Comparison of ENCODE assay signal across 19 cellular contexts in the genomic region with DNA sequence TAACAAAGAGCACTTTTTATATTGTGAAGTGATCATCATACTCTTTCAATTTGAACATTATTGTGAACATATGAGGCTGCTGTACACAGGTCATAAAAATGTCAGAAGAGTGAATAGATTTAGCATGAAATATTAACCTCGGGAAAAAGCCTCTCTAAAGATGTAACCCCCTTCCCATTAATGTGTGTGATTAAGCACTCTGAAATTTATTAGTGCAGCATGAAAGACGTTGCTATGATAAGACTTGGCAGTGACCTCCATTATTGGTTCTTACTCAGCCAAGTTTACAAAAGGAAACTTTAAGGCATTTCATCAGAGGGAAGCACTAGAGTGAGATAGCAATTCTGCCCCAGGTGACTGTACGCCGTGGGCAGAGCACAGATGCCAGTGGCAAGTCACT.
A peak's percentile ranks its signal among the peaks of the same experiment; 100 is the strongest.
DNase-seq lines count a peak whose midpoint lies in the region; ATAC-seq, FAIRE-seq and TF ChIP-seq lines count a peak whose summit lies in the region.
"Had no signal": no experiment of that assay in that cellular context is flagged by ENCODE, and none has a peak within 500 bp of the region (broad histone marks: within the 10 kb centered on the region; RNA-seq: fewer than 3 reads in every experiment).

No MANE protein-coding gene starts in this region.

- FAIRE-seq in urothelium cell line (lab: Jason Lieb, UNC) = peak; percentile 32
- FAIRE-seq: TTC549 had no signal

- POLR2A ChIA-PET in SK-N-SH (lab: Yijun Ruan, JAX) = no interaction called here

- H3K27me3 ChIP-seq in SK-N-SH (ENCODE audit: insufficient read depth) = no peaks in the 10 kb centered on the region
- no peaks in the 10 kb centered on the region for H3K27me3 ChIP-seq in foreskin keratinocyte
- H3K27me3 ChIP-seq in aorta (ENCODE audit: control insufficient read depth in 1 of 2, insufficient read depth in 2 of 2, low read length in 1 of 2) = peaks cover 0 to 2% of the 10 kb centered on the region in 2 donors
- H3K27me3 ChIP-seq: BE2C, upper lobe of right lung had no signal

- H4K20me1 ChIP-seq in SK-N-SH (ENCODE audit: insufficient read depth) = no peaks in the 10 kb centered on the region

- CTCF ChIA-PET in SK-N-SH (lab: Yijun Ruan, JAX) = interaction anchor here (1.7 to 1.8 kb wide), 2 partner anchors 263 to 429 kb away, joined by 6 to 8 read pairs; no protein-coding TSS in a partner anchor

- H3K27ac ChIP-seq in SK-N-SH (ENCODE audit: low read depth in 2 of 2, low read length in 1 of 2) (no peak overlapping the region), foreskin keratinocyte (no peak overlapping the region), aorta (ENCODE audit: low read depth in 1 of 2, low read length in 2 of 2) (no peak overlapping the region)
- H3K27ac ChIP-seq: coronary artery, upper lobe of right lung had no signal

- no peak overlapping the region for H3K9ac ChIP-seq in SK-N-SH

- H3K9me3 ChIP-seq in SK-N-SH = no peaks in the 10 kb centered on the region
- H3K9me3 ChIP-seq in aorta (ENCODE audit: control insufficient read depth, low read length) = peaks cover 2% of the 10 kb centered on the region
- H3K9me3 ChIP-seq: BE2C, upper lobe of right lung had no signal

- intact Hi-C loops in aorta (cut with DNase I) = no loop called here

- no peak for TF ChIP-seq RAD21 in SK-N-SH (IDR thresholded peaks at IDR 0.05; ENCODE audit: low read length)

- TF ChIP-seq CTCF in SK-N-SH (IDR thresholded peaks at IDR 0.05) (no peak), foreskin keratinocyte (conservative IDR thresholded peaks at IDR 0.05) (no peak)

- H3K4me3 ChIP-seq in SK-N-SH (ENCODE audit: low read depth in 2 of 2, low read length in 1 of 2) = no peak overlapping the region
- H3K4me3 ChIP-seq in aorta (ENCODE audit: low read length in 2 of 2) = no peak overlapping the region
- H3K4me3 ChIP-seq: coronary artery, upper lobe of right lung had no signal

- H3K9me2 ChIP-seq in SK-N-SH = no peaks in the 10 kb centered on the region

- no peaks in the 10 kb centered on the region for H3K79me2 ChIP-seq in SK-N-SH (ENCODE audit: insufficient read depth)

- 9% methylated on average over 4 of the region's 4 CpGs for WGBS in SK-N-SH (ENCODE audit: low lambda C conversion rate)
- WGBS in aorta, 2 donors = 40 to 47% methylated on average over 4 of the region's 4 CpGs

- no peak for TF ChIP-seq EP300 in SK-N-SH (IDR thresholded peaks at IDR 0.05; ENCODE audit: borderline replicate concordance in 1 of 2, low read depth in 1 of 2, low read length in 1 of 2)

- ATAC-seq in SK-N-SH treated with all-trans-retinoic acid at 6 μM for 48 hours (no peak), foreskin keratinocyte (peak; percentile 74), HG02623 (IDR thresholded peaks at IDR 0.05; ENCODE audit: unreplicated experiment) (no peak), HG03097 (IDR thresholded peaks at IDR 0.05; ENCODE audit: low FRiP score, unreplicated experiment) (no peak), aorta (ENCODE audit: low FRiP score) (no peak)
- ATAC-seq: T-cell, upper lobe of right lung had no signal

- no peak for DNase-seq in SK-N-SH
- DNase-seq in T1000 (lab: John Stamatoyannopoulos, UW) = peak; percentile 23
- peak; percentile 55 to 79 for DNase-seq in foreskin keratinocyte
- DNase-seq in urothelium cell line (ENCODE audit: low spot score) = peak; percentile 29
- DNase-seq in aorta = no peak
- DNase-seq: activated gamma-delta T cell, BE2C, endodermal cell, GOT3, left cardiac atrium, mesenchymal stem cell, SIG-M5, T-cell, upper lobe of right lung had no signal

- H3K4me2 ChIP-seq in SK-N-SH = no peak overlapping the region

- H2AFZ ChIP-seq in SK-N-SH (ENCODE audit: low read depth) = no peak overlapping the region

- H3K4me1 ChIP-seq in SK-N-SH (ENCODE audit: control insufficient read depth in 1 of 2, insufficient read depth in 2 of 2, low read depth in 1 of 2, low read length in 1 of 2) (peaks cover 0 to 8% of the 10 kb centered on the region in 2 experiments; a peak in 1 of 4 replicates), foreskin keratinocyte (no peaks in the 10 kb centered on the region), aorta (ENCODE audit: control insufficient read depth in 1 of 2, insufficient read depth in 2 of 2, low read length in 2 of 2) (no peaks in the 10 kb centered on the region)
- H3K4me1 ChIP-seq: BE2C, upper lobe of right lung had no signal

- H3K36me3 ChIP-seq in SK-N-SH (replicated peaks in 1 of 2; ENCODE audit: control insufficient read depth in 1 of 2, insufficient read depth in 2 of 2, low read length in 1 of 2) = no peaks in the 10 kb centered on the region
- no peaks in the 10 kb centered on the region for H3K36me3 ChIP-seq in aorta (ENCODE audit: control insufficient read depth in 1 of 2, insufficient read depth in 2 of 2, low read length in 1 of 2)
- H3K36me3 ChIP-seq: BE2C, upper lobe of right lung had no signal

- no peaks in the 10 kb centered on the region for H3F3A ChIP-seq in SK-N-SH (replicated peaks; ENCODE audit: insufficient read depth)

TF ChIP-seq in SK-N-SH treated with all-trans-retinoic acid at 6 μM for 48 hours, 23 proteins besides CTCF, POLR2A, EP300 and RAD21 (continues in another document):
- TF ChIP-seq CSDC2 (CRISPR knock-in tag; IDR thresholded peaks at IDR 0.05) (no peak), TOX (CRISPR knock-in tag; IDR thresholded peaks at IDR 0.05; ENCODE audit: borderline replicate concordance) (no peak), RARB (CRISPR knock-in tag; IDR thresholded peaks at IDR 0.05) (no peak), ISL1 (CRISPR knock-in tag; IDR thresholded peaks at IDR 0.05) (peak; percentile 98), OSR1 (CRISPR knock-in tag; IDR thresholded peaks at IDR 0.05) (no peak), SNAI2 (CRISPR knock-in tag; IDR thresholded peaks at IDR 0.05) (no peak)
- TF ChIP-seq, protein P1, sequence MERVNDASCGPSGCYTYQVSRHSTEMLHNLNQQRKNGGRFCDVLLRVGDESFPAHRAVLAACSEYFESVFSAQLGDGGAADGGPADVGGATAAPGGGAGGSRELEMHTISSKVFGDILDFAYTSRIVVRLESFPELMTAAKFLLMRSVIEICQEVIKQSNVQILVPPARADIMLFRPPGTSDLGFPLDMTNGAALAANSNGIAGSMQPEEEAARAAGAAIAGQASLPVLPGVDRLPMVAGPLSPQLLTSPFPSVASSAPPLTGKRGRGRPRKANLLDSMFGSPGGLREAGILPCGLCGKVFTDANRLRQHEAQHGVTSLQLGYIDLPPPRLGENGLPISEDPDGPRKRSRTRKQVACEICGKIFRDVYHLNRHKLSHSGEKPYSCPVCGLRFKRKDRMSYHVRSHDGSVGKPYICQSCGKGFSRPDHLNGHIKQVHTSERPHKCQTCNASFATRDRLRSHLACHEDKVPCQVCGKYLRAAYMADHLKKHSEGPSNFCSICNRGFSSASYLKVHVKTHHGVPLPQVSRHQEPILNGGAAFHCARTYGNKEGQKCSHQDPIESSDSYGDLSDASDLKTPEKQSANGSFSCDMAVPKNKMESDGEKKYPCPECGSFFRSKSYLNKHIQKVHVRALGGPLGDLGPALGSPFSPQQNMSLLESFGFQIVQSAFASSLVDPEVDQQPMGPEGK (CRISPR knock-in tag; IDR thresholded peaks at IDR 0.05; ENCODE audit: borderline replicate concordance) = 0 out of 2 replicates have a peak, but pooled peaks have one; percentile 17

TF ChIP-seq in SK-N-SH, 30 proteins besides CTCF, POLR2A, EP300 and RAD21:
- TF ChIP-seq, protein P2, sequence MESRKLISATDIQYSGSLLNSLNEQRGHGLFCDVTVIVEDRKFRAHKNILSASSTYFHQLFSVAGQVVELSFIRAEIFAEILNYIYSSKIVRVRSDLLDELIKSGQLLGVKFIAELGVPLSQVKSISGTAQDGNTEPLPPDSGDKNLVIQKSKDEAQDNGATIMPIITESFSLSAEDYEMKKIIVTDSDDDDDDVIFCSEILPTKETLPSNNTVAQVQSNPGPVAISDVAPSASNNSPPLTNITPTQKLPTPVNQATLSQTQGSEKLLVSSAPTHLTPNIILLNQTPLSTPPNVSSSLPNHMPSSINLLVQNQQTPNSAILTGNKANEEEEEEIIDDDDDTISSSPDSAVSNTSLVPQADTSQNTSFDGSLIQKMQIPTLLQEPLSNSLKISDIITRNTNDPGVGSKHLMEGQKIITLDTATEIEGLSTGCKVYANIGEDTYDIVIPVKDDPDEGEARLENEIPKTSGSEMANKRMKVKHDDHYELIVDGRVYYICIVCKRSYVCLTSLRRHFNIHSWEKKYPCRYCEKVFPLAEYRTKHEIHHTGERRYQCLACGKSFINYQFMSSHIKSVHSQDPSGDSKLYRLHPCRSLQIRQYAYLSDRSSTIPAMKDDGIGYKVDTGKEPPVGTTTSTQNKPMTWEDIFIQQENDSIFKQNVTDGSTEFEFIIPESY (IDR thresholded peaks at IDR 0.05; ENCODE audit: borderline replicate concordance, low read depth) = no peak
- TF ChIP-seq, protein P3, sequence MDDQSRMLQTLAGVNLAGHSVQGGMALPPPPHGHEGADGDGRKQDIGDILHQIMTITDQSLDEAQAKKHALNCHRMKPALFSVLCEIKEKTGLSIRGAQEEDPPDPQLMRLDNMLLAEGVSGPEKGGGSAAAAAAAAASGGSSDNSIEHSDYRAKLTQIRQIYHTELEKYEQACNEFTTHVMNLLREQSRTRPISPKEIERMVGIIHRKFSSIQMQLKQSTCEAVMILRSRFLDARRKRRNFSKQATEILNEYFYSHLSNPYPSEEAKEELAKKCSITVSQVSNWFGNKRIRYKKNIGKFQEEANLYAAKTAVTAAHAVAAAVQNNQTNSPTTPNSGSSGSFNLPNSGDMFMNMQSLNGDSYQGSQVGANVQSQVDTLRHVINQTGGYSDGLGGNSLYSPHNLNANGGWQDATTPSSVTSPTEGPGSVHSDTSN (IDR thresholded peaks at IDR 0.05) = no peak
- no peak for TF ChIP-seq TEAD4 (IDR thresholded peaks at IDR 0.05; ENCODE audit: borderline replicate concordance, insufficient read depth)
- no peak for TF ChIP-seq FOXM1 (IDR thresholded peaks at IDR 0.05; ENCODE audit: low read depth)
- no peak for TF ChIP-seq RFX5 (IDR thresholded peaks at IDR 0.05; ENCODE audit: low read length)
- TF ChIP-seq JUND (IDR thresholded peaks at IDR 0.05) = no peak
- TF ChIP-seq EZH2phosphoT487 (IDR thresholded peaks at IDR 0.05; ENCODE audit: borderline replicate concordance, low read depth) = no peak

Comparison
In these comparisons a context has a peak if more than half of its experiments do, and no peak if none do; other contexts are left out.
1. DNase-seq: peak in T1000 (single experiment), foreskin keratinocyte (2 of 2) and urothelium cell line (single experiment); none in SK-N-SH (single experiment) and aorta (0 of 2).